1 cellular context compared by ENCODE assay signal in the genomic region with DNA sequence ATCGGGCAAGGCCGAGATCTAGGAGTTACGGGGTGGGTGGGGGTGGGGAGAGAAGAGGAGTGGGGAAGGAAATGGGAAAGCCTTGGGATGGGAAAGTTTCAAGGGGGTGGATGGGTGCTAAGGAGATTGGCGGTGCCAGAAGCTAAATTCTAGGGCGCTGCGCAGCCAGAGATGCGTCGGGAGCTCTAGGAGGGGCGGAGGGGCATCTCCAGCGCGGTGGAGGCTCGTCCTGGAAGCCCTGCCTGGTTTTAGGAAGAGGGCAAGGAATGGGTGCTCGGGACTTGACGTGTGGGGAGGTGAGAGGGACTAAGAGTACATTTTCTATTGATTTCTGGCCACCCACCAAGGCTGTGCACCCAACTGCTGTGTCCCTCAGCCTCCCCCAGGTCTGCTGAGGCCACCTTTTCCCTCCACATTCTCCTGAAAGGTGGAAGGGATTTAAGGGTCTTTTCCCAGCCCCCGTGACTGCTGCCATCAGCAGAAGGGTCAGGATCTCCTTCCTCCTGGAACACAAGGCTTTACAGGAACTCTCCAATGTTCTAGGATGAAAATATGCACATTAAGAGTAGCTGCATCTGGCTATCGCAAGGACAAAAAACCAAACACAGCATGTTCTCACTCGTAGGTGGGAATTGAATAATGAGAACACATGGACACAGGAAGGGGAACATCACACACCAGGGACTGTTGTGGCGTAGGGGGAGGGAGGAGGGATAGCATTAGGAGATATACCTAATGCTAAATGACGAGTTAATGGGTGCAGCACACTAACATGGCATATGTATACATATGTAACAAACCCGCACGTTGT.
TF ChIP-seq lines count a peak whose summit lies in the region.

No MANE protein-coding gene starts in this region.

TF ChIP-seq in HepG2, 621 proteins besides CTCF, POLR2A, EP300 and RAD21 (continued from another document and continues in another):
- TF ChIP-seq, protein P1, sequence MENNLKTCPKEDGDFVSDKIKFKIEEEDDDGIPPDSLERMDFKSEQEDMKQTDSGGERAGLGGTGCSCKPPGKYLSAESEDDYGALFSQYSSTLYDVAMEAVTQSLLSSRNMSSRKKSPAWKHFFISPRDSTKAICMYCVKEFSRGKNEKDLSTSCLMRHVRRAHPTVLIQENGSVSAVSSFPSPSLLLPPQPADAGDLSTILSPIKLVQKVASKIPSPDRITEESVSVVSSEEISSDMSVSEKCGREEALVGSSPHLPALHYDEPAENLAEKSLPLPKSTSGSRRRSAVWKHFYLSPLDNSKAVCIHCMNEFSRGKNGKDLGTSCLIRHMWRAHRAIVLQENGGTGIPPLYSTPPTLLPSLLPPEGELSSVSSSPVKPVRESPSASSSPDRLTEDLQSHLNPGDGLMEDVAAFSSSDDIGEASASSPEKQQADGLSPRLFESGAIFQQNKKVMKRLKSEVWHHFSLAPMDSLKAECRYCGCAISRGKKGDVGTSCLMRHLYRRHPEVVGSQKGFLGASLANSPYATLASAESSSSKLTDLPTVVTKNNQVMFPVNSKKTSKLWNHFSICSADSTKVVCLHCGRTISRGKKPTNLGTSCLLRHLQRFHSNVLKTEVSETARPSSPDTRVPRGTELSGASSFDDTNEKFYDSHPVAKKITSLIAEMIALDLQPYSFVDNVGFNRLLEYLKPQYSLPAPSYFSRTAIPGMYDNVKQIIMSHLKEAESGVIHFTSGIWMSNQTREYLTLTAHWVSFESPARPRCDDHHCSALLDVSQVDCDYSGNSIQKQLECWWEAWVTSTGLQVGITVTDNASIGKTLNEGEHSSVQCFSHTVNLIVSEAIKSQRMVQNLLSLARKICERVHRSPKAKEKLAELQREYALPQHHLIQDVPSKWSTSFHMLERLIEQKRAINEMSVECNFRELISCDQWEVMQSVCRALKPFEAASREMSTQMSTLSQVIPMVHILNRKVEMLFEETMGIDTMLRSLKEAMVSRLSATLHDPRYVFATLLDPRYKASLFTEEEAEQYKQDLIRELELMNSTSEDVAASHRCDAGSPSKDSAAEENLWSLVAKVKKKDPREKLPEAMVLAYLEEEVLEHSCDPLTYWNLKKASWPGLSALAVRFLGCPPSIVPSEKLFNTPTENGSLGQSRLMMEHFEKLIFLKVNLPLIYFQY (CRISPR knock-in tag; IDR thresholded peaks at IDR 0.05; ENCODE audit: borderline replicate concordance) = 0 out of 2 replicates have a peak, but pooled peaks have one; percentile 4
- TF ChIP-seq SMARCE1 (IDR thresholded peaks at IDR 0.05; ENCODE audit: borderline replicate concordance) (no peak), KLF13 (CRISPR knock-in tag; IDR thresholded peaks at IDR 0.05) (no peak), ZNF263 (CRISPR knock-in tag; IDR thresholded peaks at IDR 0.05) (peak; percentile 67; the same call in 1 of the 2 replicates), PCBP1 (IDR thresholded peaks at IDR 0.05; ENCODE audit: borderline replicate concordance, low read depth, low read length) (0 out of 2 replicates have a peak, but pooled peaks have one; percentile 70), NCOA1 (CRISPR knock-in tag; IDR thresholded peaks at IDR 0.05) (peak; percentile 60; the same call in 1 of the 2 replicates), ZNF546 (CRISPR knock-in tag; conservative IDR thresholded peaks at IDR 0.05) (no peak), YY1 (IDR thresholded peaks at IDR 0.05; ENCODE audit: insufficient read depth, insufficient replicate concordance, low read depth, low read length) (no peak), EED (CRISPR knock-in tag; IDR thresholded peaks at IDR 0.05) (no peak), PHF21A (CRISPR knock-in tag; IDR thresholded peaks at IDR 0.05) (0 out of 2 replicates have a peak, but pooled peaks have one; percentile 5), SAP130 (CRISPR knock-in tag; IDR thresholded peaks at IDR 0.05; ENCODE audit: low read depth) (peak; percentile 47), KMT2B (CRISPR knock-in tag; IDR thresholded peaks at IDR 0.05) (0 out of 2 replicates have a peak, but pooled peaks have one; percentile 15), ELF1 (CRISPR knock-in tag; IDR thresholded peaks at IDR 0.05) (no peak), SOX13 (IDR thresholded peaks at IDR 0.05) (no peak), SOX13 (CRISPR knock-in tag; conservative IDR thresholded peaks at IDR 0.05 in 1 of 2, IDR thresholded peaks at IDR 0.05 in 1 of 2) (no peak), ZNF343 (CRISPR knock-in tag; IDR thresholded peaks at IDR 0.05) (peak; percentile 6; the same call in 1 of the 2 replicates), IKZF5 (CRISPR knock-in tag; IDR thresholded peaks at IDR 0.05) (0 out of 2 replicates have a peak, but pooled peaks have one; percentile 12), TARDBP (CRISPR knock-in tag; IDR thresholded peaks at IDR 0.05) (peak; percentile 40; the same call in 1 of the 2 replicates), RXRB (CRISPR knock-in tag; IDR thresholded peaks at IDR 0.05; ENCODE audit: borderline replicate concordance) (peak; percentile 35; the same call in 1 of the 2 replicates), JDP2 (CRISPR knock-in tag; IDR thresholded peaks at IDR 0.05; ENCODE audit: borderline replicate concordance) (no peak), SPEN (CRISPR knock-in tag; IDR thresholded peaks at IDR 0.05; ENCODE audit: low read depth) (0 out of 2 replicates have a peak, but pooled peaks have one; percentile 45), ZNF121 (CRISPR knock-in tag; IDR thresholded peaks at IDR 0.05) (peak; percentile 39; the same call in 1 of the 2 replicates), WIZ (CRISPR knock-in tag; IDR thresholded peaks at IDR 0.05) (0 out of 2 replicates have a peak, but pooled peaks have one; percentile 1), KLF6 (CRISPR knock-in tag; IDR thresholded peaks at IDR 0.05) (0 out of 2 replicates have a peak, but pooled peaks have one; percentile 1), ZNF598 (CRISPR knock-in tag; IDR thresholded peaks at IDR 0.05; ENCODE audit: borderline replicate concordance) (peak; percentile 69; the same call in 1 of the 2 replicates), ZNF781 (CRISPR knock-in tag; IDR thresholded peaks at IDR 0.05; ENCODE audit: borderline replicate concordance, not compliant biosample characterization) (peak; percentile 59), ZNF318 (CRISPR knock-in tag; IDR thresholded peaks at IDR 0.05) (no peak), RBM39 (IDR thresholded peaks at IDR 0.05; ENCODE audit: low read depth, low read length, poor library complexity, severe bottlenecking) (peak; percentile 62), AGO2 (optimal IDR thresholded peaks at IDR 0.05; ENCODE audit: low read depth, low read length) (no peak)
- TF ChIP-seq, protein P2, sequence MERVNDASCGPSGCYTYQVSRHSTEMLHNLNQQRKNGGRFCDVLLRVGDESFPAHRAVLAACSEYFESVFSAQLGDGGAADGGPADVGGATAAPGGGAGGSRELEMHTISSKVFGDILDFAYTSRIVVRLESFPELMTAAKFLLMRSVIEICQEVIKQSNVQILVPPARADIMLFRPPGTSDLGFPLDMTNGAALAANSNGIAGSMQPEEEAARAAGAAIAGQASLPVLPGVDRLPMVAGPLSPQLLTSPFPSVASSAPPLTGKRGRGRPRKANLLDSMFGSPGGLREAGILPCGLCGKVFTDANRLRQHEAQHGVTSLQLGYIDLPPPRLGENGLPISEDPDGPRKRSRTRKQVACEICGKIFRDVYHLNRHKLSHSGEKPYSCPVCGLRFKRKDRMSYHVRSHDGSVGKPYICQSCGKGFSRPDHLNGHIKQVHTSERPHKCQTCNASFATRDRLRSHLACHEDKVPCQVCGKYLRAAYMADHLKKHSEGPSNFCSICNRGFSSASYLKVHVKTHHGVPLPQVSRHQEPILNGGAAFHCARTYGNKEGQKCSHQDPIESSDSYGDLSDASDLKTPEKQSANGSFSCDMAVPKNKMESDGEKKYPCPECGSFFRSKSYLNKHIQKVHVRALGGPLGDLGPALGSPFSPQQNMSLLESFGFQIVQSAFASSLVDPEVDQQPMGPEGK (CRISPR knock-in tag; IDR thresholded peaks at IDR 0.05) = peak; percentile 37
- TF ChIP-seq, protein P3, sequence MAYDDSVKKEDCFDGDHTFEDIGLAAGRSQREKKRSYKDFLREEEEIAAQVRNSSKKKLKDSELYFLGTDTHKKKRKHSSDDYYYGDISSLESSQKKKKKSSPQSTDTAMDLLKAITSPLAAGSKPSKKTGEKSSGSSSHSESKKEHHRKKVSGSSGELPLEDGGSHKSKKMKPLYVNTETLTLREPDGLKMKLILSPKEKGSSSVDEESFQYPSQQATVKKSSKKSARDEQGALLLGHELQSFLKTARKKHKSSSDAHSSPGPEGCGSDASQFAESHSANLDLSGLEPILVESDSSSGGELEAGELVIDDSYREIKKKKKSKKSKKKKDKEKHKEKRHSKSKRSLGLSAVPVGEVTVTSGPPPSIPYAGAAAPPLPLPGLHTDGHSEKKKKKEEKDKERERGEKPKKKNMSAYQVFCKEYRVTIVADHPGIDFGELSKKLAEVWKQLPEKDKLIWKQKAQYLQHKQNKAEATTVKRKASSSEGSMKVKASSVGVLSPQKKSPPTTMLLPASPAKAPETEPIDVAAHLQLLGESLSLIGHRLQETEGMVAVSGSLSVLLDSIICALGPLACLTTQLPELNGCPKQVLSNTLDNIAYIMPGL (CRISPR knock-in tag; IDR thresholded peaks at IDR 0.05; ENCODE audit: borderline replicate concordance in 1 of 2, low read depth in 1 of 2) = 0 out of 4 replicates have a peak, but pooled peaks have one; percentile 16 to 29
- TF ChIP-seq, protein P4, sequence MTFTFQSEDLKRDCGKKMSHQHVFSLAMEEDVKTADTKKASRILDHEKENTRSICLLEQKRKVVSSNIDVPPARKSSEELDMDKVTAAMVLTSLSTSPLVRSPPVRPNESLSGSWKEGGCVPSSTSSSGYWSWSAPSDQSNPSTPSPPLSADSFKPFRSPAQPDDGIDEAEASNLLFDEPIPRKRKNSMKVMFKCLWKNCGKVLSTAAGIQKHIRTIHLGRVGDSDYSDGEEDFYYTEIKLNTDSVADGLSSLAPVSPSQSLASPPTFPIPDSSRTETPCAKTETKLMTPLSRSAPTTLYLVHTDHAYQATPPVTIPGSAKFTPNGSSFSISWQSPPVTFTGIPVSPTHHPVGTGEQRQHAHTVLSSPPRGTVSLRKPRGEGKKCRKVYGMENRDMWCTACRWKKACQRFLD (CRISPR knock-in tag; IDR thresholded peaks at IDR 0.05; ENCODE audit: borderline replicate concordance) = 0 out of 2 replicates have a peak, but pooled peaks have one; percentile 27
